1 cellular context compared by ENCODE assay signal in the genomic region with DNA sequence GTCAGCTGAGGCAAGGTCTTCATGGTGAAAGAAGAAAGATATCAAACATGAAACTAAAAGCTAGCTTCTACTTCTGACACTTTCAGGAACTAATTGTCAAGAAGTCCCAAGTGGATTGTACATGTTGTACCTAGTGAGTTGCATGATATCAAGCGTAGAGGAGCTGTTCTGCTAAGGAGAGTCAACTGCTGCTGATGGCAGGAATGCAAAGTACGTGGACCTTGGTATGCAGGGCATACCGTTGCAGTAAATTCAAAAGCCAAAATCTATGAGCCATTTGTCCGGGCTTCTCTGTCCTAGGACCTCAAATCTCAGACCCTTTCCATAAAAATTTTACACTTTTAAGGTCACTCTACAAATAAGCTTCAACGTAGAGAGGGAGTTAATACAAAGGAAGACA.
TF ChIP-seq lines count a peak whose summit lies in the region.

No MANE protein-coding gene starts in this region.

TF ChIP-seq in GM23338, 12 proteins besides CTCF, POLR2A, EP300 and RAD21 (continued from another document):
- TF ChIP-seq, protein P1, sequence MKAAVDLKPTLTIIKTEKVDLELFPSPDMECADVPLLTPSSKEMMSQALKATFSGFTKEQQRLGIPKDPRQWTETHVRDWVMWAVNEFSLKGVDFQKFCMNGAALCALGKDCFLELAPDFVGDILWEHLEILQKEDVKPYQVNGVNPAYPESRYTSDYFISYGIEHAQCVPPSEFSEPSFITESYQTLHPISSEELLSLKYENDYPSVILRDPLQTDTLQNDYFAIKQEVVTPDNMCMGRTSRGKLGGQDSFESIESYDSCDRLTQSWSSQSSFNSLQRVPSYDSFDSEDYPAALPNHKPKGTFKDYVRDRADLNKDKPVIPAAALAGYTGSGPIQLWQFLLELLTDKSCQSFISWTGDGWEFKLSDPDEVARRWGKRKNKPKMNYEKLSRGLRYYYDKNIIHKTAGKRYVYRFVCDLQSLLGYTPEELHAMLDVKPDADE (IDR thresholded peaks at IDR 0.05) = no peak
- TF ChIP-seq EZH2 (IDR thresholded peaks at IDR 0.05; ENCODE audit: low read depth, unreplicated experiment) (no peak), STAT1 (IDR thresholded peaks at IDR 0.05; ENCODE audit: unreplicated experiment) (no peak), EZH2phosphoT487 (IDR thresholded peaks at IDR 0.05; ENCODE audit: unreplicated experiment) (no peak), CREB1 (CRISPR knock-in tag; IDR thresholded peaks at IDR 0.05; ENCODE audit: low read depth) (no peak), JUNB (IDR thresholded peaks at IDR 0.05; ENCODE audit: unreplicated experiment) (no peak)
